Comparison of ENCODE assay signal across 10 cellular contexts in genomic region chr2:46849741-46850474, GRCh38.
DNase-seq lines count a peak whose midpoint lies in the region; ATAC-seq and TF ChIP-seq lines count a peak whose summit lies in the region.
"Had no signal": no experiment of that assay in that cellular context is flagged by ENCODE, and none has a peak within 500 bp of the region (broad histone marks: within the 10 kb centered on the region; RNA-seq: fewer than 3 reads in every experiment).

No MANE protein-coding gene starts in this region.

- peak overlapping the region; percentile 93 for H3K27ac ChIP-seq in colonic mucosa
- peak overlapping the region; percentile 8 to 57 (median 29) for H3K27ac ChIP-seq in right lobe of liver
- peak overlapping the region in 3 of 4 donors; percentile 41 to 89 (median 83) for H3K27ac ChIP-seq in tibial nerve

- H3K36me3 ChIP-seq in colonic mucosa (no peaks in the 10 kb centered on the region), right lobe of liver (no peaks in the 10 kb centered on the region), tibial nerve (no peaks in the 10 kb centered on the region)

- peak; percentile 12 for DNase-seq in NCI-H69 (lab: John Stamatoyannopoulos, UW)
- DNase-seq in colonic mucosa = peak; percentile 59
- DNase-seq in right lobe of liver = peak in 1 of 3 donors; percentile 33
- no peak for DNase-seq in tibial nerve (ENCODE audit: low spot score in 2 of 2)
- no peak for DNase-seq in inferior parietal cortex (ENCODE audit: extremely low spot score)
- DNase-seq in NCI-H2029 treated with DMSO at 0.1 percent for 48 hours (lab: John Stamatoyannopoulos, UW) = no peak
- DNase-seq: activated naive CD8-positive, alpha-beta T cell treated with anti-CD3 and anti-CD28 coated beads for 36 hours; T-cell had no signal

- no peak overlapping the region for H3K4me3 ChIP-seq in colonic mucosa
- H3K4me3 ChIP-seq in right lobe of liver = no peak overlapping the region
- H3K4me3 ChIP-seq in tibial nerve = no peak overlapping the region

- H3K27me3 ChIP-seq in colonic mucosa (no peaks in the 10 kb centered on the region), right lobe of liver (no peaks in the 10 kb centered on the region), tibial nerve (no peaks in the 10 kb centered on the region)

- no peaks in the 10 kb centered on the region for H3K9me3 ChIP-seq in colonic mucosa
- no peaks in the 10 kb centered on the region for H3K9me3 ChIP-seq in right lobe of liver
- H3K9me3 ChIP-seq in tibial nerve = no peaks in the 10 kb centered on the region

- H3K9ac ChIP-seq in colonic mucosa (ENCODE audit: low read depth in 2 of 2, low read length in 2 of 2) = peak overlapping the region; percentile 6 to 38

- TF ChIP-seq POLR2A in right lobe of liver (IDR thresholded peaks at IDR 0.05) (no peak), tibial nerve (IDR thresholded peaks at IDR 0.05) (no peak)

- no peak for TF ChIP-seq CTCF in colonic mucosa (IDR thresholded peaks at IDR 0.05)
- TF ChIP-seq CTCF in right lobe of liver (IDR thresholded peaks at IDR 0.05) = no peak
- no peak for TF ChIP-seq CTCF in tibial nerve (IDR thresholded peaks at IDR 0.05)

- H3K4me1 ChIP-seq in colonic mucosa (peaks cover 33% of the 10 kb centered on the region), right lobe of liver (peaks cover 0 to 31% (median 24%) of the 10 kb centered on the region in 4 donors), tibial nerve (peaks cover 0 to 71% (median 54%) of the 10 kb centered on the region in 4 donors)

- ATAC-seq in right lobe of liver (no peak), GM21529 (IDR thresholded peaks at IDR 0.05; ENCODE audit: unreplicated experiment) (no peak)
- no peak for ATAC-seq in activated CD4-positive, CD25-positive, alpha-beta regulatory T cell treated with anti-CD3 and anti-CD28 coated beads, Interleukin-2, amount 50 U/mL, for 24 hours
- ATAC-seq: T-cell had no signal

- TF ChIP-seq EP300 in tibial nerve (IDR thresholded peaks at IDR 0.05) = no peak

- intact Hi-C loops in colonic mucosa (cut with DNase I) = no loop called here
- intact Hi-C loops in right lobe of liver (cut with DNase I) = no loop called here

- WGBS in right lobe of liver (ENCODE audit: insufficient coverage, low coverage, low lambda C conversion rate, missing lambda C conversion rate) = 43% methylated on average over 1 of the region's 11 CpGs
- WGBS in tibial nerve, 2 donors = 46 to 47% methylated on average over 11 of the region's 11 CpGs

Comparison
In these comparisons a context has a peak if more than half of its experiments do, and no peak if none do; other contexts are left out.
1. DNase-seq: peak in NCI-H69 (single experiment) and colonic mucosa (single experiment); none in tibial nerve (0 of 2), inferior parietal cortex (single experiment) and NCI-H2029 treated with DMSO at 0.1 percent for 48 hours (single experiment).
2. H3K27ac ChIP-seq: peak in every context shown above with its lines; median percentile 93 in colonic mucosa; 83 in tibial nerve; 29 in right lobe of liver.